ENCODE assay signal across 10 cellular contexts in genomic region chr9:107141967-107142366, GRCh38.
A peak's percentile ranks its signal among the peaks of the same experiment; 100 is the strongest.
DNase-seq lines count a peak whose midpoint lies in the region; ATAC-seq and TF ChIP-seq lines count a peak whose summit lies in the region.
"Had no signal": no experiment of that assay in that cellular context is flagged by ENCODE, and none has a peak within 500 bp of the region (broad histone marks: within the 10 kb centered on the region; RNA-seq: fewer than 3 reads in every experiment).

No MANE protein-coding gene starts in this region.

- BruUV-seq in HCT116 (replicated peaks; lab: Mats Ljungman, UMichigan) = no TSS peak

- no peak overlapping the region for H3K27ac Mint-ChIP-seq in activated T-cell treated with anti-CD3 and anti-CD28 coated beads, Interleukin-2, amount 50 U/mL, for 72 hours
- H3K27ac Mint-ChIP-seq: activated T-helper 17 cell treated with anti-CD3 and anti-CD28 coated beads, Interleukin-2, amount 50 U/mL, for 72 hours had no signal

- in situ Hi-C loops in SK-MEL-5 (cut with HindIII; ENCODE audit: low pct_unique_long_range_greater_than_20kb, low sequenced_read_pairs) = no loop called here

- H3K36me3 Mint-ChIP-seq in activated T-cell treated with anti-CD3 and anti-CD28 coated beads, Interleukin-2, amount 50 U/mL, for 72 hours (ENCODE audit: insufficient read depth in 2 of 2) = no peaks in the 10 kb centered on the region

- POLR2A ChIA-PET in AG04450 (lab: Yijun Ruan, JAX) (no interaction called here), HCT116 (lab: Charles Lee) (no interaction called here)

- H3K79me2 ChIP-seq in HCT116 (ENCODE audit: insufficient read depth, low read length) = no peaks in the 10 kb centered on the region

- CTCF ChIA-PET in AG04450 (lab: Charles Lee) (interaction anchor here (0.6 to 1.1 kb wide), 2 partner anchors 20 to 1300 kb away, joined by 3 to 5 read pairs; no protein-coding TSS in a partner anchor), HCT116 (lab: Charles Lee) (interaction anchor here (1.0 to 1.4 kb wide), 2 partner anchors 10 to 199 kb away, joined by 3 read pairs; no protein-coding TSS in a partner anchor)

- H3K36me3 ChIP-seq in HCT116 (ENCODE audit: control insufficient read depth in 1 of 2, insufficient read depth in 2 of 2, low read length in 2 of 2) = no peaks in the 10 kb centered on the region

- peak; percentile 51 for TF ChIP-seq RAD21 in HCT116 (IDR thresholded peaks at IDR 0.05; ENCODE audit: low read depth)

- intact Hi-C loops in HCT116 (cut with micrococcal nuclease) = loop anchor here (10.0 kb wide), 1 partner anchor 1237 kb away; no protein-coding TSS in a partner anchor

- H3K9me2 ChIP-seq in HCT116 (ENCODE audit: insufficient read depth) = no peaks in the 10 kb centered on the region

- H3K4me2 ChIP-seq in HCT116 (ENCODE audit: low read length) = no peak overlapping the region

- peak overlapping the region; percentile 2 for H2AFZ ChIP-seq in HCT116 (ENCODE audit: low read depth, low read length, poor library complexity, severe bottlenecking)

- H3K4me1 ChIP-seq in HCT116 (ENCODE audit: control insufficient read depth in 1 of 2, insufficient read depth in 2 of 2, low read length in 2 of 2) = peaks cover 4 to 8% of the 10 kb centered on the region in 2 experiments; a peak in 2 of 4 replicates

- no peaks in the 10 kb centered on the region for H3K4me1 Mint-ChIP-seq in activated T-cell treated with anti-CD3 and anti-CD28 coated beads, Interleukin-2, amount 50 U/mL, for 72 hours (ENCODE audit: low read depth)
- H3K4me1 Mint-ChIP-seq: activated T-helper 17 cell treated with anti-CD3 and anti-CD28 coated beads, Interleukin-2, amount 50 U/mL, for 72 hours had no signal

- TF ChIP-seq POLR2A in HCT116 (IDR thresholded peaks at IDR 0.05; ENCODE audit: borderline replicate concordance, extremely low read depth, insufficient read depth, insufficient read length) = no peak

- no peaks in the 10 kb centered on the region for H3K9me3 Mint-ChIP-seq in activated T-cell treated with anti-CD3 and anti-CD28 coated beads, Interleukin-2, amount 50 U/mL, for 72 hours
- H3K9me3 Mint-ChIP-seq: activated T-helper 17 cell treated with anti-CD3 and anti-CD28 coated beads, Interleukin-2, amount 50 U/mL, for 72 hours had no signal

- H3K4me3 ChIP-seq in AG04450 (ENCODE audit: low read depth, low read length) (no peak overlapping the region), HCT116 (replicated peaks in 1 of 2; ENCODE audit: low read depth in 1 of 2, low read length in 2 of 2) (no peak overlapping the region)

- H3K4me3 Mint-ChIP-seq in activated T-cell treated with anti-CD3 and anti-CD28 coated beads, Interleukin-2, amount 50 U/mL, for 72 hours = no peak overlapping the region
- H3K4me3 Mint-ChIP-seq: activated T-helper 17 cell treated with anti-CD3 and anti-CD28 coated beads, Interleukin-2, amount 50 U/mL, for 72 hours had no signal

- H3K27me3 Mint-ChIP-seq in activated T-cell treated with anti-CD3 and anti-CD28 coated beads, Interleukin-2, amount 50 U/mL, for 72 hours (ENCODE audit: low read depth) = peaks cover 46% of the 10 kb centered on the region

- no peak overlapping the region for H3K9ac ChIP-seq in HCT116 (ENCODE audit: low read length)

- no peaks in the 10 kb centered on the region for H3K9me3 ChIP-seq in AG04450 (ENCODE audit: control insufficient read depth, insufficient read depth, low read length)
- no peaks in the 10 kb centered on the region for H3K9me3 ChIP-seq in HCT116 (ENCODE audit: control insufficient read depth in 1 of 2, insufficient read depth in 1 of 2, low read depth in 1 of 2, low read length in 2 of 2)

- H3K27me3 ChIP-seq in AG04450 (ENCODE audit: control insufficient read depth, insufficient read depth, low read length) = peaks cover 12% of the 10 kb centered on the region
- no peaks in the 10 kb centered on the region for H3K27me3 ChIP-seq in HCT116 (ENCODE audit: insufficient read depth, low read length)

- H4K20me1 ChIP-seq in HCT116 (ENCODE audit: insufficient read depth) = no peaks in the 10 kb centered on the region

- DNase-seq in AG04450 (ENCODE audit: low read depth, low spot score) = no peak
- DNase-seq in HCT116 (ENCODE audit: low read depth, low spot score) = peak; percentile 24
- DNase-seq in SK-MEL-5 (ENCODE audit: low read depth, low spot score) = peak; percentile 35
- DNase-seq in glomerular visceral epithelial cell (ENCODE audit: extremely low spot score) = peak; percentile 11
- DNase-seq in activated T-cell treated with anti-CD3 and anti-CD28 coated beads, Interleukin-2, amount 50 U/mL, for 72 hours = no peak
- no peak for DNase-seq in iPS-NIHi11 (ENCODE audit: low spot score)
- no peak for DNase-seq in activated T-cell treated with anti-CD3 and anti-CD28 coated beads, Interleukin-2, amount 50 U/mL, for 48 hours
- DNase-seq: effector CD8-positive, alpha-beta T cell had no signal

- peak; percentile 34 for TF ChIP-seq CTCF in AG04450 (IDR thresholded peaks at IDR 0.05; ENCODE audit: low read depth, low read length)
- TF ChIP-seq CTCF in HCT116 (IDR thresholded peaks at IDR 0.05 in 2 of 3, conservative IDR thresholded peaks at IDR 0.05 in 1 of 3; ENCODE audit: borderline replicate concordance in 1 of 3, insufficient read depth in 1 of 3, low read depth in 2 of 3, low read length in 2 of 3) = peak; percentile 27 to 44 (median 33); a peak in 4 of 6 replicates

- ATAC-seq in HCT116 (peak; percentile 63), HG03469 (IDR thresholded peaks at IDR 0.05; ENCODE audit: unreplicated experiment) (no peak)
- no peak for ATAC-seq in activated T-cell treated with anti-CD3 and anti-CD28 coated beads, Interleukin-2, amount 50 U/mL, for 72 hours (replicated peaks in 1 of 2)
- ATAC-seq: activated T-helper 17 cell treated with anti-CD3 and anti-CD28 coated beads, Interleukin-2, amount 50 U/mL, for 72 hours had no signal

- no peak overlapping the region for H3K27ac ChIP-seq in AG04450 (ENCODE audit: low read depth, low read length)
- H3K27ac ChIP-seq in HCT116 (ENCODE audit: low read depth, low read length) = no peak overlapping the region

- RAD21 ChIA-PET in HCT116 (lab: Charles Lee; ENCODE audit: low non-redundant PET in 1 of 2, low total read pairs in 2 of 2, uncharacterized antibody in 2 of 2, unreplicated experiment in 2 of 2) = no interaction called here

TF ChIP-seq in HCT116, 20 proteins besides CTCF, POLR2A, EP300 and RAD21:
- TF ChIP-seq ATF3 (IDR thresholded peaks at IDR 0.05) (no peak), MAX (IDR thresholded peaks at IDR 0.05) (no peak)
TF ChIP-seq in HCT116: peak in this region for 0.

Comparison
In these comparisons a context has a peak if more than half of its experiments do, and no peak if none do; other contexts are left out.
1. DNase-seq: peak in HCT116 (single experiment), SK-MEL-5 (single experiment) and glomerular visceral epithelial cell (single experiment); none in AG04450 (single experiment), activated T-cell treated with anti-CD3 and anti-CD28 coated beads, Interleukin-2, amount 50 U/mL, for 72 hours (0 of 2), iPS-NIHi11 (single experiment) and activated T-cell treated with anti-CD3 and anti-CD28 coated beads, Interleukin-2, amount 50 U/mL, for 48 hours (0 of 2).